In the genomic region with DNA sequence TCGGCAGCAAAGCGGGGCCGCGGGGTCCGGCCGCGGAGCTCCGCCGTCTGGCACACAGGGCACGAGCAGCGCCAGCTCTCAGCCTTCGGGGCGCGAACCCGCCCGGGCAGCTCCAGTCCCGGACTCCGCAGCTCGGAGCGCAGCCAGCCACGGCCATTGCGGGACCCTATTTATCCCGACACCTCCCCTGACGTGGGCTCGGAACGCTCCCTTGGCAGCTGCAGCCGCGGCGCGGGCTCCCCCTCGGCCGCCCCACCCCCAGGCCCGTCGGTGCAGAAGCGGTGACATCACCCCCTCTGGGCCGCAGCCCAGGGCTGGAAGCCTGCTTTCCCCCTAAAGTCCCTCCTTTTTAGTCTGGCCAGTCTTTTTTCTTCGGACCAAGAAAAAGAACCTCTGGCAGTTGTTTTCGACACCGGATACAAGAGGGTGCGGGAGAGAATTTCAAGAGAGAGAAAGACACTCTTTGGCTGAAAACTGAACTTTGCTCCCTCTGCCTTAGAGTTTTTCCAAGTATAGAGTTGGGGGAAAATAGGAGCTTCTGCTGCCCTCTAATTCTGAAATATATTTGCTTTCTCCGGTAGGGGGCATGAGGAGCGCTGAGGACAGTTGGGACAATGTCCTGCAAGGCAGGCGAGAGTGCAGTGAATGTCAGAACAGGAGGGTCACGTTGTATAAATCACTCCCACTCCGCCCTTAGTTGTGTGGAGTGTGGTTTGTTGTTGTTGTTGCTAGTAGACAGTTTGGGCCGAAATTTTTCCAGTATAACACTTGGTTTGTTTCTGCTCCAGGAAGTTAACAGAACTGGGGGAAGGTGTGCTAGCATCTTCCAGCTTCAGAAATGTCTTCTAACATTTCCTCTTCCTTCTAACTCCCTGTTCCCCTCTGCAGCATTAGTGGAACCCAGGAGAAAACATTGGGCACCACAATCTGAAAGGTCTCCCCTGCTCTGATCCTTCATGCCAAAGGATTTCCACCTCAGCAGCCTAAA, we compare ENCODE assay signal across 8 cellular contexts. TPM values are rescaled to one million over a fixed set of nuclear protein-coding genes. Genes with fewer than 3 reads are reported as not detected.
DNase-seq lines count a peak whose midpoint lies in the region; ATAC-seq and TF ChIP-seq lines count a peak whose summit lies in the region.

A gene (minus strand): TSS at position 145 of the 988 bp plus-strand sequence. CDS start 280 bp downstream, outside the sequence.

- intact Hi-C loops in activated naive CD4-positive, alpha-beta T cell treated with anti-CD3 and anti-CD28 coated beads for 36 hours (cut with micrococcal nuclease), result loop anchor here (1.0 to 5.0 kb wide), 2 partner anchors 305 to 457 kb away; no protein-coding TSS in a partner anchor

- H3K9me3 ChIP-seq in NT2/D1 (ENCODE audit: insufficient read depth, low read length) (no peaks in the 10 kb centered on the region), skeletal muscle satellite cell (replicated peaks; ENCODE audit: low read length) (no peaks in the 10 kb centered on the region)

- peak; percentile 33 for ATAC-seq in HG03354 (IDR thresholded peaks at IDR 0.05; ENCODE audit: poor library complexity, severe bottlenecking, unreplicated experiment)

- TF ChIP-seq CTCF in cardiac fibroblast (IDR thresholded peaks at IDR 0.05; ENCODE audit: low read depth, low read length), result peak; percentile 74

- peak within 1 kb of the TSS; percentile 85 for H3K4me2 ChIP-seq in skeletal muscle satellite cell (ENCODE audit: low read length)

- H3K36me3 Mint-ChIP-seq in activated naive CD4-positive, alpha-beta T cell treated with anti-CD3 and anti-CD28 coated beads for 36 hours (ENCODE audit: low read depth), result no peaks in the 10 kb centered on the region

- peak within 1 kb of the TSS; percentile 22 for H3K4me3 Mint-ChIP-seq in activated naive CD4-positive, alpha-beta T cell treated with anti-CD3 and anti-CD28 coated beads for 36 hours

- no peaks in the 10 kb centered on the region for H3K36me3 ChIP-seq in NT2/D1 (ENCODE audit: insufficient read depth, insufficient read length, low read length)
- no peaks in the 10 kb centered on the region for H3K36me3 ChIP-seq in skeletal muscle satellite cell (ENCODE audit: insufficient read depth, low read length)

- H3K27me3 Mint-ChIP-seq in activated naive CD4-positive, alpha-beta T cell treated with anti-CD3 and anti-CD28 coated beads for 36 hours (ENCODE audit: low read depth), result peaks cover 58% of the 10 kb centered on the region

- H3K4me3 ChIP-seq in NT2/D1 (ENCODE audit: insufficient read length, low read depth) (peak within 1 kb of the TSS; percentile 62), cardiac fibroblast (replicated peaks in 1 of 2; ENCODE audit: low read depth in 2 of 2, low read length in 2 of 2) (peak within 1 kb of the TSS; percentile 34 to 54), skeletal muscle satellite cell (ENCODE audit: low read length) (peak within 1 kb of the TSS; percentile 66)

- no peak within 1 kb of the TSS for H3K27ac Mint-ChIP-seq in activated naive CD4-positive, alpha-beta T cell treated with anti-CD3 and anti-CD28 coated beads for 36 hours

- H3K4me1 Mint-ChIP-seq in activated naive CD4-positive, alpha-beta T cell treated with anti-CD3 and anti-CD28 coated beads for 36 hours (ENCODE audit: low read depth), result peaks cover 14% of the 10 kb centered on the region

- peak; percentile 17 for DNase-seq in activated naive CD4-positive, alpha-beta T cell treated with anti-CD3 and anti-CD28 coated beads for 36 hours
- no peak for DNase-seq in activated naive CD4-positive, alpha-beta T cell treated with Interleukin-2 at 50 U/mL for 16 hours
- DNase-seq in NT2/D1 (ENCODE audit: low read depth, low spot score) (peak; percentile 51), cardiac fibroblast (ENCODE audit: low read depth in 2 of 2) (peak; percentile 62 to 74), iPS-NIHi7 (ENCODE audit: extremely low spot score) (peak; percentile 57), GOT3 (lab: John Stamatoyannopoulos, UW) (no peak)

- H3K27me3 ChIP-seq in NT2/D1 (ENCODE audit: insufficient read depth, insufficient read length), result peaks cover 63% of the 10 kb centered on the region
- H3K27me3 ChIP-seq in skeletal muscle satellite cell (ENCODE audit: control insufficient read depth, insufficient read depth, low read length), result peaks cover 47% of the 10 kb centered on the region

- H3K9me3 Mint-ChIP-seq in activated naive CD4-positive, alpha-beta T cell treated with anti-CD3 and anti-CD28 coated beads for 36 hours, result no peaks in the 10 kb centered on the region

- CTCF ChIA-PET in activated naive CD4-positive, alpha-beta T cell treated with anti-CD3 and anti-CD28 coated beads for 36 hours (lab: Charles Lee), result interaction anchor here (0.9 to 2.4 kb wide), 4 partner anchors 15 to 304 kb away, joined by 4 to 14 read pairs (median 4); no protein-coding TSS in a partner anchor

- H3K9ac ChIP-seq in NT2/D1 (ENCODE audit: insufficient read length, low read depth), result peak within 1 kb of the TSS; percentile 61
- H3K9ac ChIP-seq in skeletal muscle satellite cell (ENCODE audit: low read depth, low read length), result peak within 1 kb of the TSS; percentile 54

- peaks cover 5% of the 10 kb centered on the region for H3K4me1 ChIP-seq in NT2/D1 (ENCODE audit: insufficient read depth, insufficient read length)
- H3K4me1 ChIP-seq in skeletal muscle satellite cell (ENCODE audit: control insufficient read depth, insufficient read depth, low read length), result peaks cover 36% of the 10 kb centered on the region

RNA-seq across cellular contexts. Expression of the gene that starts here (rescaled TPM):
- total RNA-seq in activated naive CD4-positive, alpha-beta T cell treated with anti-CD3 and anti-CD28 coated beads for 36 hours, result not detected
- total RNA-seq in skeletal muscle satellite cell (2012; rRNA removed), result 1.0 and 6.3 TPM in 2 replicates

Comparison
In these comparisons a context has a peak if more than half of its experiments do, and no peak if none do; other contexts are left out.
1. Peak in DNase-seq in activated naive CD4-positive, alpha-beta T cell treated with anti-CD3 and anti-CD28 coated beads for 36 hours; RNA of the gene not detected or under 1 TPM.
2. DNase-seq: peak in NT2/D1 (single experiment), cardiac fibroblast (2 of 2) and iPS-NIHi7 (single experiment); none in activated naive CD4-positive, alpha-beta T cell treated with Interleukin-2 at 50 U/mL for 16 hours (single experiment) and GOT3 (single experiment).
3. Peak in every context shown above with its lines, with median percentiles within 50 percentile points of each other: H3K4me3 ChIP-seq.